1 cellular context compared by ENCODE assay signal in the genomic region with DNA sequence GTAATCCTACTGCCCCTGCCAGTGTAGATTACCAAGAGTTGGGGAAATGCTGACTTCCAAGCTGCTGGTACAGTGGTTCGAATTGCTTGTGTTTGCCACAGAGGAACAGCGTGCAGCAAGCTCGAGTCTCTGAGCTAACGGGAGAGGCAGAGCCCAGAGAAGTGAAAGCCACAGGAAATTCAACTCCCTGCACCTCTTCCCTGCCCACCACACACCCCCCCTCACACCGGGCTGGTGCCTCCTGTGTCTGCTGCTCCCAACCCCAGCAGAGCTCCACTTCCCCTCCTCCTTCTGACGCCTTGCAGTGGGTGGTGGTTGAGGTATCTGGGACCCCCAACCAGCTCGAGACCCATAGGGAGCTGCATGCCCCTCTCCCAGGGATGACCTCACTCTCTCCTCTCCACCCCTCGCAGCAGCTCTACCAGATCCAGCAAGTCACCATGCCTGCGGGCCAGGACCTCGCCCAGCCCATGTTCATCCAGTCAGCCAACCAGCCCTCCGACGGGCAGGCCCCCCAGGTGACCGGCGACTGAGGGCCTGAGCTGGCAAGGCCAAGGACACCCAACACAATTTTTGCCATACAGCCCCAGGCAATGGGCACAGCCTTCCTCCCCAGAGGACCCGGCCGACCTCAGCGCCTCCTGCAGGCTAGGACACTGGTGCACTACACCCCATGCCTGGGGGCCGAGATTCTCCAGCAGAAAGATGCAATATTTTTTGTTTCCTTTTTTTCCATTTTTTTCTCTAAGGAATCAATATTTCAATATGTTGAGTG.
TF ChIP-seq lines count a peak whose summit lies in the region.

No MANE protein-coding gene starts in this region.

TF ChIP-seq in SK-N-SH, 30 proteins besides CTCF, POLR2A, EP300 and RAD21 (continued from another document):
- TF ChIP-seq, protein P1, sequence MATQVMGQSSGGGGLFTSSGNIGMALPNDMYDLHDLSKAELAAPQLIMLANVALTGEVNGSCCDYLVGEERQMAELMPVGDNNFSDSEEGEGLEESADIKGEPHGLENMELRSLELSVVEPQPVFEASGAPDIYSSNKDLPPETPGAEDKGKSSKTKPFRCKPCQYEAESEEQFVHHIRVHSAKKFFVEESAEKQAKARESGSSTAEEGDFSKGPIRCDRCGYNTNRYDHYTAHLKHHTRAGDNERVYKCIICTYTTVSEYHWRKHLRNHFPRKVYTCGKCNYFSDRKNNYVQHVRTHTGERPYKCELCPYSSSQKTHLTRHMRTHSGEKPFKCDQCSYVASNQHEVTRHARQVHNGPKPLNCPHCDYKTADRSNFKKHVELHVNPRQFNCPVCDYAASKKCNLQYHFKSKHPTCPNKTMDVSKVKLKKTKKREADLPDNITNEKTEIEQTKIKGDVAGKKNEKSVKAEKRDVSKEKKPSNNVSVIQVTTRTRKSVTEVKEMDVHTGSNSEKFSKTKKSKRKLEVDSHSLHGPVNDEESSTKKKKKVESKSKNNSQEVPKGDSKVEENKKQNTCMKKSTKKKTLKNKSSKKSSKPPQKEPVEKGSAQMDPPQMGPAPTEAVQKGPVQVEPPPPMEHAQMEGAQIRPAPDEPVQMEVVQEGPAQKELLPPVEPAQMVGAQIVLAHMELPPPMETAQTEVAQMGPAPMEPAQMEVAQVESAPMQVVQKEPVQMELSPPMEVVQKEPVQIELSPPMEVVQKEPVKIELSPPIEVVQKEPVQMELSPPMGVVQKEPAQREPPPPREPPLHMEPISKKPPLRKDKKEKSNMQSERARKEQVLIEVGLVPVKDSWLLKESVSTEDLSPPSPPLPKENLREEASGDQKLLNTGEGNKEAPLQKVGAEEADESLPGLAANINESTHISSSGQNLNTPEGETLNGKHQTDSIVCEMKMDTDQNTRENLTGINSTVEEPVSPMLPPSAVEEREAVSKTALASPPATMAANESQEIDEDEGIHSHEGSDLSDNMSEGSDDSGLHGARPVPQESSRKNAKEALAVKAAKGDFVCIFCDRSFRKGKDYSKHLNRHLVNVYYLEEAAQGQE (IDR thresholded peaks at IDR 0.05; ENCODE audit: low read depth, low read length): no peak
- TF ChIP-seq TEAD4 (IDR thresholded peaks at IDR 0.05; ENCODE audit: borderline replicate concordance, insufficient read depth) (no peak), POLR2AphosphoS5 (IDR thresholded peaks at IDR 0.05; ENCODE audit: low read depth, low read length) (no peak), FOXM1 (IDR thresholded peaks at IDR 0.05; ENCODE audit: low read depth) (no peak)
- TF ChIP-seq, protein P2, sequence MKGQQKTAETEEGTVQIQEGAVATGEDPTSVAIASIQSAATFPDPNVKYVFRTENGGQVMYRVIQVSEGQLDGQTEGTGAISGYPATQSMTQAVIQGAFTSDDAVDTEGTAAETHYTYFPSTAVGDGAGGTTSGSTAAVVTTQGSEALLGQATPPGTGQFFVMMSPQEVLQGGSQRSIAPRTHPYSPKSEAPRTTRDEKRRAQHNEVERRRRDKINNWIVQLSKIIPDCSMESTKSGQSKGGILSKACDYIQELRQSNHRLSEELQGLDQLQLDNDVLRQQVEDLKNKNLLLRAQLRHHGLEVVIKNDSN (IDR thresholded peaks at IDR 0.05; ENCODE audit: borderline replicate concordance, low read depth): no peak
